In the genomic region with DNA sequence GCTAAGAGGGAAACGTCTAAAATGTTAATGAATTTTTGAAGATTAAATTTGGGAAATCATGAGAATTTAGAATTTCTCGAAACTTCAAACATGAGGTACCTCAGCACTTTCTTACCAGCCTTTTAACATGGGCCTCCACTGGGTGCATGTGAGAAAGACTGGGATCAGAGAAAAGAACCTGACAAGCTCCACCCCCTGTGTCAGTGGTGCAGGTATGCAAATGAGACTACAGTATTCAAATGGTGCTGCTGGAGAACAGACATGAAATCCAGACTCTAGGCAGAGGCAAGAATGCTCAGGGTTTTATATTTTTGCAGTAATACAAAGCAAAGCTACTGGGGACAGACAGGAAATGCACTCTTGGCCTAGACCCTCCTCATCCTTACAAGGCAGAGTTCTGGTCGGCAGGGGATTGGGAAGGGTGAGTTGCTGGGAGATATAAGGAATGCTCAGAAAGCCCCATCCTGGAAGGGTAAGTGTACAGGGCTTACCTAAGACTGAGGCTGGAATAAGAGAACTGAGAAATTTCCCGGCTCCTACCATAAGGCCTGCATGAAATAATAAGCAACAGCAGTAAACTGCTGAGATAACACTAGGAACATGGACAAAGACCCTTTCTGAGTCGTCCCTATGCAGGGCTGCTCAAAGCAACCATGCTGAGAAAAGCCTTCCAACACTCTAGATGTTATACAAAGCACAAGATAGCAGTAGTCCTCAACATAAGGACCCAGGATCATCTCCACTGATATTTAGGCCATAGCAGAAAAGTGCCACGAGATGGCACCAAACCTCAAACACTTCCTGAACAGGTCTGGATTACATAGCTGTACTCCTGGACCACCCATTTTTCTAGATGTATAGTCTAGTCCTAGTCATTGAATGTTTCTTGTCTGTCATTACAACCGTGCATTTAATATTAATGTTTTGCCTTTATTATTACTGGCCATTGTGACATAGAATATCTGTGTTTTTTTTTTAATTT, we compare ENCODE assay signal across 7 cellular contexts.
DNase-seq lines count a peak whose midpoint lies in the region; ATAC-seq and TF ChIP-seq lines count a peak whose summit lies in the region.

No MANE protein-coding gene starts in this region.

- ATAC-seq in GM21367 (IDR thresholded peaks at IDR 0.05; ENCODE audit: unreplicated experiment) (peak; percentile 99), HG03460 (IDR thresholded peaks at IDR 0.05; ENCODE audit: unreplicated experiment) (peak; percentile 95)
- ATAC-seq in stimulated activated naive CD8-positive, alpha-beta T cell treated with anti-CD3 and anti-CD28 coated beads, Interleukin-15, amount 100 ng/mL, for 72 hours = peak; percentile 72

- in situ Hi-C loops in astrocyte of the spinal cord (cut with HindIII; ENCODE audit: low sequenced_read_pairs) = no loop called here

- H3K27ac ChIP-seq in iPS-20b (ENCODE audit: low read length) = no peak overlapping the region

- peaks cover 4% of the 10 kb centered on the region; the same call in 1 of the 2 replicates for H3K4me1 ChIP-seq in iPS-20b (ENCODE audit: insufficient read depth, low read length)

- 0 out of 2 replicates have a peak overlapping the region, but pooled peaks have one; percentile 1 for H3K9ac ChIP-seq in iPS-20b (ENCODE audit: low read depth, low read length)

- H3K4me1 Mint-ChIP-seq in stimulated activated naive CD8-positive, alpha-beta T cell treated with anti-CD3 and anti-CD28 coated beads, Interleukin-15, amount 100 ng/mL, for 72 hours = no peaks in the 10 kb centered on the region

- H3K27ac Mint-ChIP-seq in stimulated activated naive CD8-positive, alpha-beta T cell treated with anti-CD3 and anti-CD28 coated beads, Interleukin-15, amount 100 ng/mL, for 72 hours = no peak overlapping the region

- H3K27me3 Mint-ChIP-seq in stimulated activated naive CD8-positive, alpha-beta T cell treated with anti-CD3 and anti-CD28 coated beads, Interleukin-15, amount 100 ng/mL, for 72 hours = no peaks in the 10 kb centered on the region

- peak; percentile 17 for DNase-seq in GM04503 (ENCODE audit: low read depth)
- DNase-seq in NCI-H510A treated with DMSO at 0.1 percent for 48 hours (lab: John Stamatoyannopoulos, UW) = peak; percentile 46
- peak; percentile 69 for DNase-seq in astrocyte of the spinal cord (ENCODE audit: low read depth, low spot score)
- peak in 1 of 2 donors; percentile 18 for DNase-seq in stimulated activated naive CD8-positive, alpha-beta T cell treated with anti-CD3 and anti-CD28 coated beads, Interleukin-15, amount 100 ng/mL, for 72 hours

- no peaks in the 10 kb centered on the region for H3K9me3 Mint-ChIP-seq in stimulated activated naive CD8-positive, alpha-beta T cell treated with anti-CD3 and anti-CD28 coated beads, Interleukin-15, amount 100 ng/mL, for 72 hours

- H3K36me3 ChIP-seq in iPS-20b (ENCODE audit: insufficient read depth, low read depth, low read length) = no peaks in the 10 kb centered on the region

- H3K4me3 Mint-ChIP-seq in stimulated activated naive CD8-positive, alpha-beta T cell treated with anti-CD3 and anti-CD28 coated beads, Interleukin-15, amount 100 ng/mL, for 72 hours = no peak overlapping the region

- peak; percentile 80 for TF ChIP-seq CTCF in astrocyte of the spinal cord (IDR thresholded peaks at IDR 0.05; ENCODE audit: low read depth, low read length)

- no peaks in the 10 kb centered on the region for H3K9me3 ChIP-seq in iPS-20b (ENCODE audit: insufficient read depth, low read depth, low read length)

- H3K27me3 ChIP-seq in iPS-20b (ENCODE audit: insufficient read depth, low read length) = no peaks in the 10 kb centered on the region

- H3K4me3 ChIP-seq in astrocyte of the spinal cord (ENCODE audit: low read depth, low read length) = no peak overlapping the region
- no peak overlapping the region for H3K4me3 ChIP-seq in iPS-20b (ENCODE audit: low read length)
